In the genomic region with DNA sequence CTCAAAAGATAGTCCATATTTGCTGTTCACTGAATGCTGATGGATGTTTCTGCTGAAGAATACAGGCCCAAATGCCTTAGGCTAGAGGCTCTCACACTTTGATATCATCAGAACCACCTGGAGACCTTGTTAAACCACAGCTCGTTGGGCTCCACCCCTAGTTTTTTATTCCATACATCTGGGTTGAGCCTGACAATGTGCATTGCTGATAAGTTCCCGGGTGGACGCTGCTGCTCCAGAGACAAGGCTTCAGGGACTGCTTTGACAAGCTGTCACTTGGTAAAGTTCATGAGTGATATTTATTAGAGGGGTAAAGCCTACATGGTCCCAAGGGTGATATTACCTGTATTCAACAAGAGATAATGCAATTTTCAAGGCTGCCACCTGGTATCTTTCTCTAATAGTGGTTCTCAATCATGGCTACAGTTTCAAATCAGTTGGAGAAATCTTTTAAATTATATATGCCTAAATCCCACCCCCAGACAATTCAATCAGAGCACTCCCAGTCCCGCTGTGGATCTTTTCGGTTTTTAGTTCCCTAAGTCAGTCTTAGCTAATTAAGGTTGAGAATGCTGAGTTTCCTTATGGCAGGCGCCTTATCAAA, we compare ENCODE assay signal across 1 cellular context.
TF ChIP-seq lines count a peak whose summit lies in the region.

No MANE protein-coding gene starts in this region.

TF ChIP-seq in K562, 482 proteins besides CTCF, POLR2A, EP300 and RAD21 (continued from another document and continues in another):
- TF ChIP-seq, protein P1, sequence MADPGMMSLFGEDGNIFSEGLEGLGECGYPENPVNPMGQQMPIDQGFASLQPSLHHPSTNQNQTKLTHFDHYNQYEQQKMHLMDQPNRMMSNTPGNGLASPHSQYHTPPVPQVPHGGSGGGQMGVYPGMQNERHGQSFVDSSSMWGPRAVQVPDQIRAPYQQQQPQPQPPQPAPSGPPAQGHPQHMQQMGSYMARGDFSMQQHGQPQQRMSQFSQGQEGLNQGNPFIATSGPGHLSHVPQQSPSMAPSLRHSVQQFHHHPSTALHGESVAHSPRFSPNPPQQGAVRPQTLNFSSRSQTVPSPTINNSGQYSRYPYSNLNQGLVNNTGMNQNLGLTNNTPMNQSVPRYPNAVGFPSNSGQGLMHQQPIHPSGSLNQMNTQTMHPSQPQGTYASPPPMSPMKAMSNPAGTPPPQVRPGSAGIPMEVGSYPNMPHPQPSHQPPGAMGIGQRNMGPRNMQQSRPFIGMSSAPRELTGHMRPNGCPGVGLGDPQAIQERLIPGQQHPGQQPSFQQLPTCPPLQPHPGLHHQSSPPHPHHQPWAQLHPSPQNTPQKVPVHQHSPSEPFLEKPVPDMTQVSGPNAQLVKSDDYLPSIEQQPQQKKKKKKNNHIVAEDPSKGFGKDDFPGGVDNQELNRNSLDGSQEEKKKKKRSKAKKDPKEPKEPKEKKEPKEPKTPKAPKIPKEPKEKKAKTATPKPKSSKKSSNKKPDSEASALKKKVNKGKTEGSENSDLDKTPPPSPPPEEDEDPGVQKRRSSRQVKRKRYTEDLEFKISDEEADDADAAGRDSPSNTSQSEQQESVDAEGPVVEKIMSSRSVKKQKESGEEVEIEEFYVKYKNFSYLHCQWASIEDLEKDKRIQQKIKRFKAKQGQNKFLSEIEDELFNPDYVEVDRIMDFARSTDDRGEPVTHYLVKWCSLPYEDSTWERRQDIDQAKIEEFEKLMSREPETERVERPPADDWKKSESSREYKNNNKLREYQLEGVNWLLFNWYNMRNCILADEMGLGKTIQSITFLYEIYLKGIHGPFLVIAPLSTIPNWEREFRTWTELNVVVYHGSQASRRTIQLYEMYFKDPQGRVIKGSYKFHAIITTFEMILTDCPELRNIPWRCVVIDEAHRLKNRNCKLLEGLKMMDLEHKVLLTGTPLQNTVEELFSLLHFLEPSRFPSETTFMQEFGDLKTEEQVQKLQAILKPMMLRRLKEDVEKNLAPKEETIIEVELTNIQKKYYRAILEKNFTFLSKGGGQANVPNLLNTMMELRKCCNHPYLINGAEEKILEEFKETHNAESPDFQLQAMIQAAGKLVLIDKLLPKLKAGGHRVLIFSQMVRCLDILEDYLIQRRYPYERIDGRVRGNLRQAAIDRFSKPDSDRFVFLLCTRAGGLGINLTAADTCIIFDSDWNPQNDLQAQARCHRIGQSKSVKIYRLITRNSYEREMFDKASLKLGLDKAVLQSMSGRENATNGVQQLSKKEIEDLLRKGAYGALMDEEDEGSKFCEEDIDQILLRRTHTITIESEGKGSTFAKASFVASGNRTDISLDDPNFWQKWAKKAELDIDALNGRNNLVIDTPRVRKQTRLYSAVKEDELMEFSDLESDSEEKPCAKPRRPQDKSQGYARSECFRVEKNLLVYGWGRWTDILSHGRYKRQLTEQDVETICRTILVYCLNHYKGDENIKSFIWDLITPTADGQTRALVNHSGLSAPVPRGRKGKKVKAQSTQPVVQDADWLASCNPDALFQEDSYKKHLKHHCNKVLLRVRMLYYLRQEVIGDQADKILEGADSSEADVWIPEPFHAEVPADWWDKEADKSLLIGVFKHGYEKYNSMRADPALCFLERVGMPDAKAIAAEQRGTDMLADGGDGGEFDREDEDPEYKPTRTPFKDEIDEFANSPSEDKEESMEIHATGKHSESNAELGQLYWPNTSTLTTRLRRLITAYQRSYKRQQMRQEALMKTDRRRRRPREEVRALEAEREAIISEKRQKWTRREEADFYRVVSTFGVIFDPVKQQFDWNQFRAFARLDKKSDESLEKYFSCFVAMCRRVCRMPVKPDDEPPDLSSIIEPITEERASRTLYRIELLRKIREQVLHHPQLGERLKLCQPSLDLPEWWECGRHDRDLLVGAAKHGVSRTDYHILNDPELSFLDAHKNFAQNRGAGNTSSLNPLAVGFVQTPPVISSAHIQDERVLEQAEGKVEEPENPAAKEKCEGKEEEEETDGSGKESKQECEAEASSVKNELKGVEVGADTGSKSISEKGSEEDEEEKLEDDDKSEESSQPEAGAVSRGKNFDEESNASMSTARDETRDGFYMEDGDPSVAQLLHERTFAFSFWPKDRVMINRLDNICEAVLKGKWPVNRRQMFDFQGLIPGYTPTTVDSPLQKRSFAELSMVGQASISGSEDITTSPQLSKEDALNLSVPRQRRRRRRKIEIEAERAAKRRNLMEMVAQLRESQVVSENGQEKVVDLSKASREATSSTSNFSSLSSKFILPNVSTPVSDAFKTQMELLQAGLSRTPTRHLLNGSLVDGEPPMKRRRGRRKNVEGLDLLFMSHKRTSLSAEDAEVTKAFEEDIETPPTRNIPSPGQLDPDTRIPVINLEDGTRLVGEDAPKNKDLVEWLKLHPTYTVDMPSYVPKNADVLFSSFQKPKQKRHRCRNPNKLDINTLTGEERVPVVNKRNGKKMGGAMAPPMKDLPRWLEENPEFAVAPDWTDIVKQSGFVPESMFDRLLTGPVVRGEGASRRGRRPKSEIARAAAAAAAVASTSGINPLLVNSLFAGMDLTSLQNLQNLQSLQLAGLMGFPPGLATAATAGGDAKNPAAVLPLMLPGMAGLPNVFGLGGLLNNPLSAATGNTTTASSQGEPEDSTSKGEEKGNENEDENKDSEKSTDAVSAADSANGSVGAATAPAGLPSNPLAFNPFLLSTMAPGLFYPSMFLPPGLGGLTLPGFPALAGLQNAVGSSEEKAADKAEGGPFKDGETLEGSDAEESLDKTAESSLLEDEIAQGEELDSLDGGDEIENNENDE (IDR thresholded peaks at IDR 0.05; ENCODE audit: low read depth, low read length): no peak
- TF ChIP-seq, protein P2, sequence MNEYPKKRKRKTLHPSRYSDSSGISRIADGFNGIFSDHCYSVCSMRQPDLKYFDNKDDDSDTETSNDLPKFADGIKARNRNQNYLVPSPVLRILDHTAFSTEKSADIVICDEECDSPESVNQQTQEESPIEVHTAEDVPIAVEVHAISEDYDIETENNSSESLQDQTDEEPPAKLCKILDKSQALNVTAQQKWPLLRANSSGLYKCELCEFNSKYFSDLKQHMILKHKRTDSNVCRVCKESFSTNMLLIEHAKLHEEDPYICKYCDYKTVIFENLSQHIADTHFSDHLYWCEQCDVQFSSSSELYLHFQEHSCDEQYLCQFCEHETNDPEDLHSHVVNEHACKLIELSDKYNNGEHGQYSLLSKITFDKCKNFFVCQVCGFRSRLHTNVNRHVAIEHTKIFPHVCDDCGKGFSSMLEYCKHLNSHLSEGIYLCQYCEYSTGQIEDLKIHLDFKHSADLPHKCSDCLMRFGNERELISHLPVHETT (CRISPR knock-in tag; conservative IDR thresholded peaks at IDR 0.05 in 1 of 2, IDR thresholded peaks at IDR 0.05 in 1 of 2): no peak
- TF ChIP-seq SMAD4 (CRISPR knock-in tag; conservative IDR thresholded peaks at IDR 0.05) (peak; percentile 62; the same call in 1 of the 2 replicates), ZNF140 (CRISPR knock-in tag; IDR thresholded peaks at IDR 0.05) (no peak), ZNF76 (CRISPR knock-in tag; IDR thresholded peaks at IDR 0.05; ENCODE audit: borderline replicate concordance) (no peak), KDM5B (IDR thresholded peaks at IDR 0.05; ENCODE audit: insufficient replicate concordance, low read depth, low read length) (no peak), ESRRA (IDR thresholded peaks at IDR 0.05; ENCODE audit: borderline replicate concordance, low read depth) (peak; percentile 69; the same call in 1 of the 2 replicates), ZNF41 (CRISPR knock-in tag; conservative IDR thresholded peaks at IDR 0.05) (no peak), ZNF644 (tag; IDR thresholded peaks at IDR 0.05; ENCODE audit: low read depth) (0 out of 2 replicates have a peak, but pooled peaks have one; percentile 47), CREB1 (IDR thresholded peaks at IDR 0.05) (peak; percentile 55; the same call in 1 of the 2 replicates), CREB1 (CRISPR knock-in tag; IDR thresholded peaks at IDR 0.05) (no peak), NFATC3 (IDR thresholded peaks at IDR 0.05) (no peak), FOXM1 (IDR thresholded peaks at IDR 0.05; ENCODE audit: low read depth) (peak; percentile 91), FOXM1 (CRISPR knock-in tag; IDR thresholded peaks at IDR 0.05; ENCODE audit: low read depth) (no peak), HDAC6 (IDR thresholded peaks at IDR 0.05; ENCODE audit: low read depth, low read length) (no peak), ZNF766 (CRISPR knock-in tag; conservative IDR thresholded peaks at IDR 0.05) (peak; percentile 80; the same call in 1 of the 2 replicates), RNF2 (IDR thresholded peaks at IDR 0.05) (peak; percentile 37; the same call in 1 of the 2 replicates), HOXB6 (CRISPR knock-in tag; IDR thresholded peaks at IDR 0.05; ENCODE audit: borderline replicate concordance) (no peak), ZNF263 (CRISPR knock-in tag; IDR thresholded peaks at IDR 0.05; ENCODE audit: borderline replicate concordance) (no peak), CAMTA2 (CRISPR knock-in tag; conservative IDR thresholded peaks at IDR 0.05) (no peak), TRIM28 (IDR thresholded peaks at IDR 0.05) (no peak), ZNF212 (CRISPR knock-in tag; IDR thresholded peaks at IDR 0.05) (no peak), HDAC3 (IDR thresholded peaks at IDR 0.05; ENCODE audit: borderline replicate concordance, partially characterized antibody) (peak; percentile 71), E2F3 (CRISPR knock-in tag; IDR thresholded peaks at IDR 0.05) (no peak), NR3C1 (CRISPR knock-in tag; IDR thresholded peaks at IDR 0.05) (no peak), SRF (CRISPR knock-in tag; IDR thresholded peaks at IDR 0.05) (0 out of 4 replicates have a peak, but pooled peaks of 1 of the 2 experiments have one; percentile 47), ETV5 (CRISPR knock-in tag; IDR thresholded peaks at IDR 0.05; ENCODE audit: low read depth) (0 out of 2 replicates have a peak, but pooled peaks have one; percentile 29), ZNF695 (CRISPR knock-in tag; IDR thresholded peaks at IDR 0.05) (no peak), CREM (IDR thresholded peaks at IDR 0.05; ENCODE audit: low read depth) (peak; percentile 28; the same call in 1 of the 2 replicates), SMAD2 (IDR thresholded peaks at IDR 0.05; ENCODE audit: low read depth, low read length) (no peak), RHOXF2B (CRISPR knock-in tag; conservative IDR thresholded peaks at IDR 0.05) (no peak), ZNF274 (IDR thresholded peaks at IDR 0.05; ENCODE audit: borderline replicate concordance, low read depth, low read length) (peak; percentile 79), OTX1 (CRISPR knock-in tag; IDR thresholded peaks at IDR 0.05) (no peak), SMARCA5 (IDR thresholded peaks at IDR 0.05) (no peak), NCOR1 (IDR thresholded peaks at IDR 0.05) (peak; percentile 96), IFI16 (CRISPR knock-in tag; IDR thresholded peaks at IDR 0.05) (no peak), ZNF184 (CRISPR knock-in tag; IDR thresholded peaks at IDR 0.05) (no peak)
- TF ChIP-seq, protein P3, sequence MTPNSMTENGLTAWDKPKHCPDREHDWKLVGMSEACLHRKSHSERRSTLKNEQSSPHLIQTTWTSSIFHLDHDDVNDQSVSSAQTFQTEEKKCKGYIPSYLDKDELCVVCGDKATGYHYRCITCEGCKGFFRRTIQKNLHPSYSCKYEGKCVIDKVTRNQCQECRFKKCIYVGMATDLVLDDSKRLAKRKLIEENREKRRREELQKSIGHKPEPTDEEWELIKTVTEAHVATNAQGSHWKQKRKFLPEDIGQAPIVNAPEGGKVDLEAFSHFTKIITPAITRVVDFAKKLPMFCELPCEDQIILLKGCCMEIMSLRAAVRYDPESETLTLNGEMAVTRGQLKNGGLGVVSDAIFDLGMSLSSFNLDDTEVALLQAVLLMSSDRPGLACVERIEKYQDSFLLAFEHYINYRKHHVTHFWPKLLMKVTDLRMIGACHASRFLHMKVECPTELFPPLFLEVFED (CRISPR knock-in tag; conservative IDR thresholded peaks at IDR 0.05): no peak
- TF ChIP-seq, protein P4, sequence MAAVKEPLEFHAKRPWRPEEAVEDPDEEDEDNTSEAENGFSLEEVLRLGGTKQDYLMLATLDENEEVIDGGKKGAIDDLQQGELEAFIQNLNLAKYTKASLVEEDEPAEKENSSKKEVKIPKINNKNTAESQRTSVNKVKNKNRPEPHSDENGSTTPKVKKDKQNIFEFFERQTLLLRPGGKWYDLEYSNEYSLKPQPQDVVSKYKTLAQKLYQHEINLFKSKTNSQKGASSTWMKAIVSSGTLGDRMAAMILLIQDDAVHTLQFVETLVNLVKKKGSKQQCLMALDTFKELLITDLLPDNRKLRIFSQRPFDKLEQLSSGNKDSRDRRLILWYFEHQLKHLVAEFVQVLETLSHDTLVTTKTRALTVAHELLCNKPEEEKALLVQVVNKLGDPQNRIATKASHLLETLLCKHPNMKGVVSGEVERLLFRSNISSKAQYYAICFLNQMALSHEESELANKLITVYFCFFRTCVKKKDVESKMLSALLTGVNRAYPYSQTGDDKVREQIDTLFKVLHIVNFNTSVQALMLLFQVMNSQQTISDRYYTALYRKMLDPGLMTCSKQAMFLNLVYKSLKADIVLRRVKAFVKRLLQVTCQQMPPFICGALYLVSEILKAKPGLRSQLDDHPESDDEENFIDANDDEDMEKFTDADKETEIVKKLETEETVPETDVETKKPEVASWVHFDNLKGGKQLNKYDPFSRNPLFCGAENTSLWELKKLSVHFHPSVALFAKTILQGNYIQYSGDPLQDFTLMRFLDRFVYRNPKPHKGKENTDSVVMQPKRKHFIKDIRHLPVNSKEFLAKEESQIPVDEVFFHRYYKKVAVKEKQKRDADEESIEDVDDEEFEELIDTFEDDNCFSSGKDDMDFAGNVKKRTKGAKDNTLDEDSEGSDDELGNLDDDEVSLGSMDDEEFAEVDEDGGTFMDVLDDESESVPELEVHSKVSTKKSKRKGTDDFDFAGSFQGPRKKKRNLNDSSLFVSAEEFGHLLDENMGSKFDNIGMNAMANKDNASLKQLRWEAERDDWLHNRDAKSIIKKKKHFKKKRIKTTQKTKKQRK (IDR thresholded peaks at IDR 0.05; ENCODE audit: borderline replicate concordance, low read depth, low read length): no peak
- TF ChIP-seq, protein P5, sequence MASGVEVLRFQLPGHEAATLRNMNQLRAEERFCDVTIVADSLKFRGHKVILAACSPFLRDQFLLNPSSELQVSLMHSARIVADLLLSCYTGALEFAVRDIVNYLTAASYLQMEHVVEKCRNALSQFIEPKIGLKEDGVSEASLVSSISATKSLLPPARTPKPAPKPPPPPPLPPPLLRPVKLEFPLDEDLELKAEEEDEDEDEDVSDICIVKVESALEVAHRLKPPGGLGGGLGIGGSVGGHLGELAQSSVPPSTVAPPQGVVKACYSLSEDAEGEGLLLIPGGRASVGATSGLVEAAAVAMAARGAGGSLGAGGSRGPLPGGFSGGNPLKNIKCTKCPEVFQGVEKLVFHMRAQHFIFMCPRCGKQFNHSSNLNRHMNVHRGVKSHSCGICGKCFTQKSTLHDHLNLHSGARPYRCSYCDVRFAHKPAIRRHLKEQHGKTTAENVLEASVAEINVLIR (CRISPR knock-in tag; IDR thresholded peaks at IDR 0.05): no peak
- TF ChIP-seq, protein P6, sequence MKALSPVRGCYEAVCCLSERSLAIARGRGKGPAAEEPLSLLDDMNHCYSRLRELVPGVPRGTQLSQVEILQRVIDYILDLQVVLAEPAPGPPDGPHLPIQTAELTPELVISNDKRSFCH (CRISPR knock-in tag; IDR thresholded peaks at IDR 0.05): no peak
- TF ChIP-seq, protein P6 (tag; IDR thresholded peaks at IDR 0.05): 0 out of 2 replicates have a peak, but pooled peaks have one; percentile 61
- TF ChIP-seq, protein P7, sequence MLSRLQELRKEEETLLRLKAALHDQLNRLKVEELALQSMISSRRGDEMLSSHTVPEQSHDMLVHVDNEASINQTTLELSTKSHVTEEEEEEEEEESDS (CRISPR knock-in tag; IDR thresholded peaks at IDR 0.05): no peak
